Comparison of ENCODE assay signal across 1 cellular context in genomic region chr10:70499829-70500167, GRCh38.
TF ChIP-seq lines count a peak whose summit lies in the region.

No MANE protein-coding gene starts in this region.

TF ChIP-seq in K562, 482 proteins besides CTCF, POLR2A, EP300 and RAD21 (continued from another document):
- TF ChIP-seq MLLT1 (IDR thresholded peaks at IDR 0.05) (no peak), LEF1 (IDR thresholded peaks at IDR 0.05) (no peak), BRD9 (IDR thresholded peaks at IDR 0.05; ENCODE audit: low read depth, partially characterized antibody) (no peak), FOXP4 (CRISPR knock-in tag; IDR thresholded peaks at IDR 0.05; ENCODE audit: borderline replicate concordance) (no peak), LCOR (CRISPR knock-in tag; IDR thresholded peaks at IDR 0.05) (no peak), ZNF740 (CRISPR knock-in tag; IDR thresholded peaks at IDR 0.05) (no peak), ZNF740 (tag; IDR thresholded peaks at IDR 0.05) (no peak), ZBTB12 (CRISPR knock-in tag; IDR thresholded peaks at IDR 0.05) (no peak), NONO (IDR thresholded peaks at IDR 0.05; ENCODE audit: low read depth in 2 of 2, low read length in 1 of 2) (no peak), IFI16 (CRISPR knock-in tag; IDR thresholded peaks at IDR 0.05) (no peak), HDAC1 (IDR thresholded peaks at IDR 0.05) (no peak), ZNF609 (CRISPR knock-in tag; IDR thresholded peaks at IDR 0.05; ENCODE audit: borderline replicate concordance) (no peak), EWSR1 (IDR thresholded peaks at IDR 0.05; ENCODE audit: borderline replicate concordance, low read depth, partially characterized antibody) (no peak)
TF ChIP-seq in K562: peak in this region for 0.
